15 cellular contexts compared by ENCODE assay signal in the genomic region with DNA sequence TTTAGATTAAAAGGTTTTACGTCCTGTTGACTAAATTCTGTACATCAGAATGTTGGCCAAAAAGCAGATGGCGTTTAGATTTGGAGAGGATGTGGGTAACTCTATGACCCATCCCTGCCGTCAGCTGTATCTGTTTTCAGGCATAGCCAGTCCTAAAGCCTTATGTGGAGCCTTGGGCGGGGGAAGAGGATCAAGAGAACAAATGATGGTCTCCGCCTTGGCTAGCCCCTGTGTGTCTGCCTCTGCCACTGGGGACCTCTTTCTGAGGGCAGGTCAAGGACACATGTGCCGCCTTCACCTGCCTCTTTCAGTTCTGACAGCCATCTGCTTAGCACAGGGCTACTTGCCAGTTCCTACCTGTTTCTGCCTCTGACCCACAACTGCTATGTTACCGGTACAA. TPM values are rescaled to one million over a fixed set of nuclear protein-coding genes. Genes with fewer than 3 reads are reported as not detected.
DNase-seq lines count a peak whose midpoint lies in the region; ATAC-seq and TF ChIP-seq lines count a peak whose summit lies in the region.
"Had no signal": no experiment of that assay in that cellular context is flagged by ENCODE, and none has a peak within 500 bp of the region (broad histone marks: within the 10 kb centered on the region; RNA-seq: fewer than 3 reads in every experiment).

No MANE protein-coding gene starts in this region.

- H3K36me3 ChIP-seq in naive thymus-derived CD4-positive, alpha-beta T cell (ENCODE audit: control insufficient read depth in 2 of 3, insufficient read depth in 3 of 3, low read length in 3 of 3): peaks cover 0 to 30% (median 3%) of the 10 kb centered on the region in 3 experiments
- H3K36me3 ChIP-seq in prostate gland: no peaks in the 10 kb centered on the region
- H3K36me3 ChIP-seq in tibial artery: peaks cover 13 to 48% (median 15%) of the 10 kb centered on the region in 3 donors

- peak in 6 of 10 experiments; percentile 9 to 28 (median 14) for DNase-seq in CD4-positive, alpha-beta T cell
- DNase-seq in T-helper 2 cell treated with Interferon-gamma antibody and Interleukin-4, amounts not matched to agents 5 μg/mL and 100 μg/mL, for 36 hours (ENCODE audit: low spot score): peak; percentile 79
- DNase-seq in activated T-cell treated with anti-CD3 and anti-CD28 coated beads, Interleukin-2, amount 50 U/mL, for 72 hours: peak; percentile 55 to 69
- DNase-seq in naive thymus-derived CD4-positive, alpha-beta T cell: peak in 1 of 9 donors; percentile 32
- DNase-seq in prostate gland (ENCODE audit: low spot score): no peak
- DNase-seq in HuH-7.5 (ENCODE audit: low spot score): no peak
- no peak for DNase-seq in RKO (ENCODE audit: low spot score)
- no peak for DNase-seq in tibial artery
- DNase-seq: left ventricle myocardium inferior, NCI-H1105, upper lobe of left lung had no signal

- H3K27ac ChIP-seq in CD4-positive, alpha-beta T cell (ENCODE audit: low read depth, low read length): no peak overlapping the region
- H3K27ac ChIP-seq in naive thymus-derived CD4-positive, alpha-beta T cell (ENCODE audit: low read depth, low read length): no peak overlapping the region
- H3K27ac ChIP-seq in prostate gland (no peak overlapping the region), tibial artery (no peak overlapping the region)
- H3K27ac ChIP-seq: cardiac muscle cell, left ventricle myocardium inferior, SJSA1 had no signal

- peak; percentile 84 for ATAC-seq in CD4-positive, alpha-beta T cell (ENCODE audit: poor library complexity)
- ATAC-seq in activated T-cell treated with anti-CD3 and anti-CD28 coated beads, Interleukin-2, amount 50 U/mL, for 72 hours (replicated peaks in 1 of 2): peak; percentile 92 to 98
- peak; percentile 90 for ATAC-seq in naive thymus-derived CD4-positive, alpha-beta T cell
- ATAC-seq: K562 had no signal

- POLR2A ChIA-PET in CD4-positive, alpha-beta T cell (lab: Charles Lee): no interaction called here
- POLR2A ChIA-PET in naive thymus-derived CD4-positive, alpha-beta T cell (lab: Charles Lee): no interaction called here

- CTCF ChIA-PET in CD4-positive, alpha-beta T cell (lab: Charles Lee): no interaction called here
- CTCF ChIA-PET in naive thymus-derived CD4-positive, alpha-beta T cell (lab: Charles Lee): no interaction called here

- peaks cover 55% of the 10 kb centered on the region for H3K36me3 Mint-ChIP-seq in CD4-positive, alpha-beta T cell (ENCODE audit: low read depth)
- H3K36me3 Mint-ChIP-seq in T-helper 2 cell treated with Interferon-gamma antibody and Interleukin-4, amounts not matched to agents 5 μg/mL and 100 μg/mL, for 36 hours (ENCODE audit: low read depth): peaks cover 58% of the 10 kb centered on the region
- H3K36me3 Mint-ChIP-seq in activated T-cell treated with anti-CD3 and anti-CD28 coated beads, Interleukin-2, amount 50 U/mL, for 72 hours (ENCODE audit: insufficient read depth in 2 of 2): peaks cover 2 to 13% of the 10 kb centered on the region in 2 donors
- peaks cover 0 to 17% (median 12%) of the 10 kb centered on the region in 5 donors for H3K36me3 Mint-ChIP-seq in naive thymus-derived CD4-positive, alpha-beta T cell

- peaks cover 0 to 19% of the 10 kb centered on the region in 2 donors for H3K4me1 ChIP-seq in naive thymus-derived CD4-positive, alpha-beta T cell (ENCODE audit: control insufficient read depth in 2 of 2, insufficient read depth in 2 of 2, low read length in 2 of 2)
- H3K4me1 ChIP-seq in prostate gland (replicated peaks): no peaks in the 10 kb centered on the region
- H3K4me1 ChIP-seq in tibial artery: no peaks in the 10 kb centered on the region
- H3K4me1 ChIP-seq: left ventricle myocardium inferior, upper lobe of left lung had no signal

- WGBS in prostate gland: 93% methylated on average over 7 of the region's 7 CpGs

- no peak for TF ChIP-seq POLR2A in prostate gland (IDR thresholded peaks at IDR 0.05)

- TF ChIP-seq CTCF in CD4-positive, alpha-beta T cell (IDR thresholded peaks at IDR 0.05): no peak
- no peak for TF ChIP-seq CTCF in prostate gland (IDR thresholded peaks at IDR 0.05)
- no peak for TF ChIP-seq CTCF in tibial artery (IDR thresholded peaks at IDR 0.05)

- H3K27me3 Mint-ChIP-seq in CD4-positive, alpha-beta T cell: no peaks in the 10 kb centered on the region
- H3K27me3 Mint-ChIP-seq in T-helper 2 cell treated with Interferon-gamma antibody and Interleukin-4, amounts not matched to agents 5 μg/mL and 100 μg/mL, for 36 hours (ENCODE audit: low read depth): no peaks in the 10 kb centered on the region
- no peaks in the 10 kb centered on the region for H3K27me3 Mint-ChIP-seq in activated T-cell treated with anti-CD3 and anti-CD28 coated beads, Interleukin-2, amount 50 U/mL, for 72 hours (ENCODE audit: low read depth)
- H3K27me3 Mint-ChIP-seq in naive thymus-derived CD4-positive, alpha-beta T cell: no peaks in the 10 kb centered on the region
- H3K27me3 Mint-ChIP-seq: progenitor cell of endocrine pancreas had no signal

- peaks cover 9% of the 10 kb centered on the region for H3K4me1 Mint-ChIP-seq in CD4-positive, alpha-beta T cell (ENCODE audit: low read depth)
- peaks cover 26% of the 10 kb centered on the region for H3K4me1 Mint-ChIP-seq in T-helper 2 cell treated with Interferon-gamma antibody and Interleukin-4, amounts not matched to agents 5 μg/mL and 100 μg/mL, for 36 hours (ENCODE audit: low read depth)
- H3K4me1 Mint-ChIP-seq in activated T-cell treated with anti-CD3 and anti-CD28 coated beads, Interleukin-2, amount 50 U/mL, for 72 hours (ENCODE audit: low read depth): peaks cover 9% of the 10 kb centered on the region
- peaks cover 3 to 17% (median 6%) of the 10 kb centered on the region in 7 donors for H3K4me1 Mint-ChIP-seq in naive thymus-derived CD4-positive, alpha-beta T cell

- intact Hi-C loops in CD4-positive, alpha-beta T cell (cut with DNase I, micrococcal nuclease): loop anchor here (10.0 kb wide), 2 partner anchors 117 to 643 kb away; no protein-coding TSS in a partner anchor
- intact Hi-C loops in naive thymus-derived CD4-positive, alpha-beta T cell (cut with micrococcal nuclease): no loop called here
- intact Hi-C loops in prostate gland (cut with DNase I): no loop called here
- intact Hi-C loops in tibial artery (cut with DNase I; ENCODE audit: low total_unique reads): no loop called here

- peak overlapping the region; percentile 87 for H3K27ac Mint-ChIP-seq in CD4-positive, alpha-beta T cell
- peak overlapping the region; percentile 93 for H3K27ac Mint-ChIP-seq in T-helper 2 cell treated with Interferon-gamma antibody and Interleukin-4, amounts not matched to agents 5 μg/mL and 100 μg/mL, for 36 hours
- H3K27ac Mint-ChIP-seq in activated T-cell treated with anti-CD3 and anti-CD28 coated beads, Interleukin-2, amount 50 U/mL, for 72 hours: peak overlapping the region; percentile 92
- H3K27ac Mint-ChIP-seq in naive thymus-derived CD4-positive, alpha-beta T cell: peak overlapping the region in 5 of 9 donors; percentile 42 to 91 (median 71)
- H3K27ac Mint-ChIP-seq: progenitor cell of endocrine pancreas had no signal

- no peak overlapping the region for H3K4me3 Mint-ChIP-seq in CD4-positive, alpha-beta T cell
- peak overlapping the region; percentile 57 for H3K4me3 Mint-ChIP-seq in T-helper 2 cell treated with Interferon-gamma antibody and Interleukin-4, amounts not matched to agents 5 μg/mL and 100 μg/mL, for 36 hours
- peak overlapping the region in 1 of 2 donors; percentile 79 for H3K4me3 Mint-ChIP-seq in activated T-cell treated with anti-CD3 and anti-CD28 coated beads, Interleukin-2, amount 50 U/mL, for 72 hours
- peak overlapping the region in 2 of 10 donors; percentile 9 to 56 for H3K4me3 Mint-ChIP-seq in naive thymus-derived CD4-positive, alpha-beta T cell

- H3K9me3 Mint-ChIP-seq in CD4-positive, alpha-beta T cell: no peaks in the 10 kb centered on the region
- no peaks in the 10 kb centered on the region for H3K9me3 Mint-ChIP-seq in T-helper 2 cell treated with Interferon-gamma antibody and Interleukin-4, amounts not matched to agents 5 μg/mL and 100 μg/mL, for 36 hours
- no peaks in the 10 kb centered on the region for H3K9me3 Mint-ChIP-seq in activated T-cell treated with anti-CD3 and anti-CD28 coated beads, Interleukin-2, amount 50 U/mL, for 72 hours
- H3K9me3 Mint-ChIP-seq in naive thymus-derived CD4-positive, alpha-beta T cell: no peaks in the 10 kb centered on the region

- H3K4me3 ChIP-seq in naive thymus-derived CD4-positive, alpha-beta T cell (ENCODE audit: low read length): no peak overlapping the region
- H3K4me3 ChIP-seq in prostate gland (no peak overlapping the region), tibial artery (no peak overlapping the region)
- H3K4me3 ChIP-seq: cardiac muscle cell, K562, left ventricle myocardium inferior, SJSA1, upper lobe of left lung had no signal

- H3K9me3 ChIP-seq in CD4-positive, alpha-beta T cell (ENCODE audit: control insufficient read depth, low read length): no peaks in the 10 kb centered on the region
- H3K9me3 ChIP-seq in naive thymus-derived CD4-positive, alpha-beta T cell (ENCODE audit: control insufficient read depth in 2 of 3, low read length in 3 of 3): no peaks in the 10 kb centered on the region
- H3K9me3 ChIP-seq in prostate gland (no peaks in the 10 kb centered on the region), tibial artery (no peaks in the 10 kb centered on the region)
- H3K9me3 ChIP-seq: left ventricle myocardium inferior, SJSA1, upper lobe of left lung had no signal

- no peaks in the 10 kb centered on the region for H3K27me3 ChIP-seq in CD4-positive, alpha-beta T cell (ENCODE audit: control insufficient read depth, insufficient read depth, low read length)
- no peaks in the 10 kb centered on the region for H3K27me3 ChIP-seq in naive thymus-derived CD4-positive, alpha-beta T cell (ENCODE audit: control insufficient read depth in 2 of 2, insufficient read depth in 2 of 2, low read length in 2 of 2)
- H3K27me3 ChIP-seq in prostate gland (replicated peaks; ENCODE audit: insufficient read depth) (no peaks in the 10 kb centered on the region), tibial artery (no peaks in the 10 kb centered on the region)
- H3K27me3 ChIP-seq: cardiac muscle cell, SJSA1, upper lobe of left lung had no signal

RNA-seq across cellular contexts. Expression of a gene that starts 24.1 kb away (rescaled TPM):
- total RNA-seq in CD4-positive, alpha-beta T cell: 1 to 10 TPM; 3.8 to 4.5 TPM
- total RNA-seq in activated T-cell treated with anti-CD3 and anti-CD28 coated beads, Interleukin-2, amount 50 U/mL, for 72 hours: 10 to 100 TPM in 1 of 2 donors, 1 to 10 TPM in 1; 8.8 to 12.2 TPM
- total RNA-seq in naive thymus-derived CD4-positive, alpha-beta T cell: 10 to 100 TPM in 1 of 5 experiments, 1 to 10 TPM in 4; 3.8 to 15.2 (median 4.7) TPM
- 1 to 10 TPM; 3.9 to 6.5 TPM for polyA plus RNA-seq in naive thymus-derived CD4-positive, alpha-beta T cell
- total RNA-seq in prostate gland: 1 to 10 TPM; 2.8 to 6.8 TPM

Comparison
In these comparisons a context has a peak if more than half of its experiments do, and no peak if none do; other contexts are left out.
1. DNase-seq: peak in CD4-positive, alpha-beta T cell (6 of 10), T-helper 2 cell treated with Interferon-gamma antibody and Interleukin-4, amounts not matched to agents 5 μg/mL and 100 μg/mL, for 36 hours (single experiment) and activated T-cell treated with anti-CD3 and anti-CD28 coated beads, Interleukin-2, amount 50 U/mL, for 72 hours (2 of 2); none in prostate gland (single experiment), HuH-7.5 (single experiment), RKO (single experiment) and tibial artery (0 of 2).
2. intact Hi-C loops: an anchor here in CD4-positive, alpha-beta T cell (10.0 kb wide); none called in naive thymus-derived CD4-positive, alpha-beta T cell, prostate gland and tibial artery.
3. Peak in every context shown above with its lines, with median percentiles within 50 percentile points of each other: ATAC-seq and H3K27ac Mint-ChIP-seq.